Comparison of ENCODE assay signal across 1 cellular context in genomic region chr19:37594982-37595382, GRCh38.
TF ChIP-seq lines count a peak whose summit lies in the region.

No MANE protein-coding gene starts in this region.

TF ChIP-seq in endothelial cell of umbilical vein, 7 proteins besides CTCF, POLR2A, EP300 and RAD21:
- TF ChIP-seq MAX (IDR thresholded peaks at IDR 0.05; ENCODE audit: insufficient read depth, insufficient read length) (no peak), EZH2 (IDR thresholded peaks at IDR 0.05; ENCODE audit: borderline replicate concordance, low read depth, low read length, severe bottlenecking) (no peak), FOS (IDR thresholded peaks at IDR 0.05; ENCODE audit: borderline replicate concordance, insufficient read depth, low read length) (no peak), JUN (IDR thresholded peaks at IDR 0.05; ENCODE audit: borderline replicate concordance, insufficient read depth, insufficient read length, low read depth) (no peak), MYC (IDR thresholded peaks at IDR 0.05; ENCODE audit: low read depth, low read length) (no peak), GATA2 (IDR thresholded peaks at IDR 0.05; ENCODE audit: insufficient read depth, insufficient read length, low read depth, low read length) (no peak), POLR2AphosphoS5 (IDR thresholded peaks at IDR 0.05; ENCODE audit: insufficient read depth, low read depth, low read length) (no peak)
TF ChIP-seq in endothelial cell of umbilical vein: peak in this region for 0.
